In genomic region chr12:79935021-79935623, GRCh38 we compare ENCODE assay signal across 8 cellular contexts. TPM values are rescaled to one million over a fixed set of nuclear protein-coding genes. Genes with fewer than 3 reads are reported as not detected.
DNase-seq lines count a peak whose midpoint lies in the region; ATAC-seq and TF ChIP-seq lines count a peak whose summit lies in the region.

PPP1R12A (minus strand) TSS chr12:79935097; CDS start chr12:79934931, 166 bp downstream.

- peak within 1 kb of the TSS; percentile 100 for H3K27ac Mint-ChIP-seq in progenitor cell of endocrine pancreas

- in situ Hi-C loops in GM13976 (cut with MboI; ENCODE audit: low sequenced_read_pairs, unreplicated experiment): no loop called here

- DNase-seq in GM13976 (ENCODE audit: low spot score) (peak; percentile 94), NCI-H146 treated with DMSO at 0.1 percent for 48 hours (lab: John Stamatoyannopoulos, UW; ENCODE audit: unreplicated experiment) (peak; percentile 91), amniotic stem cell (lab: John Stamatoyannopoulos, UW) (peak; percentile 96), left cardiac atrium (peak; percentile 98), progenitor cell of endocrine pancreas (ENCODE audit: low spot score, unreplicated experiment) (peak; percentile 92), ureter (ENCODE audit: low spot score) (peak; percentile 99)

- peaks cover 1% of the 10 kb centered on the region for H3K9me3 Mint-ChIP-seq in progenitor cell of endocrine pancreas (ENCODE audit: low read depth)

- ATAC-seq in HG02870 (IDR thresholded peaks at IDR 0.05; ENCODE audit: unreplicated experiment) (peak; percentile 87), left cardiac atrium (peak; percentile 97 to 98)

- TF ChIP-seq CTCF in GM13976 (IDR thresholded peaks at IDR 0.05; ENCODE audit: borderline replicate concordance, control extremely low read depth, extremely low read depth, insufficient read depth, missing control alignments) (no peak), progenitor cell of endocrine pancreas (IDR thresholded peaks at IDR 0.05; ENCODE audit: unreplicated experiment) (peak; percentile 9)

- H3K27me3 Mint-ChIP-seq in progenitor cell of endocrine pancreas: no peaks in the 10 kb centered on the region

- intact Hi-C loops in T-helper 1 cell treated with Interleukin-12 subunit alpha and Interleukin-12 subunit beta and Interleukin-4 antibody, amounts not matched to agents 30 ng/mL and 1 ng/mL, for 36 hours (cut with micrococcal nuclease): loop anchor here (1.0 to 5.0 kb wide), 6 partner anchors 8 to 251 kb away; partner anchors contain the start of gene PAWR
- intact Hi-C loops in left cardiac atrium (cut with DNase I): loop anchor here in 1 of 2 donors (2.0 to 10.0 kb wide), 2 partner anchors 160 to 252 kb away; no protein-coding TSS in a partner anchor

- H3K4me3 Mint-ChIP-seq in progenitor cell of endocrine pancreas (ENCODE audit: low read depth): peak within 1 kb of the TSS; percentile 98

- H3K36me3 Mint-ChIP-seq in progenitor cell of endocrine pancreas (ENCODE audit: insufficient read depth): peaks cover 1% of the 10 kb centered on the region

- H3K4me1 Mint-ChIP-seq in progenitor cell of endocrine pancreas (ENCODE audit: low read depth): peaks cover 24% of the 10 kb centered on the region

RNA-seq across cellular contexts. Expression of gene PPP1R12A, which starts in this region (rescaled TPM):
- total RNA-seq in T-helper 1 cell treated with Interleukin-12 subunit alpha and Interleukin-12 subunit beta and Interleukin-4 antibody, amounts not matched to agents 30 ng/mL and 1 ng/mL, for 36 hours: 107 TPM in 2 replicates
- total RNA-seq in left cardiac atrium: 10 to 100 TPM; 55.4 to 61.9 TPM
- total RNA-seq in progenitor cell of endocrine pancreas: 73.2 and 82.9 TPM in 2 replicates
- 289 TPM for total RNA-seq in ureter

Comparison
In these comparisons a context has a peak if more than half of its experiments do, and no peak if none do; other contexts are left out.
1. Peak in every context shown above with its lines: DNase-seq and ATAC-seq.